ENCODE assay signal across 27 cellular contexts in the genomic region with DNA sequence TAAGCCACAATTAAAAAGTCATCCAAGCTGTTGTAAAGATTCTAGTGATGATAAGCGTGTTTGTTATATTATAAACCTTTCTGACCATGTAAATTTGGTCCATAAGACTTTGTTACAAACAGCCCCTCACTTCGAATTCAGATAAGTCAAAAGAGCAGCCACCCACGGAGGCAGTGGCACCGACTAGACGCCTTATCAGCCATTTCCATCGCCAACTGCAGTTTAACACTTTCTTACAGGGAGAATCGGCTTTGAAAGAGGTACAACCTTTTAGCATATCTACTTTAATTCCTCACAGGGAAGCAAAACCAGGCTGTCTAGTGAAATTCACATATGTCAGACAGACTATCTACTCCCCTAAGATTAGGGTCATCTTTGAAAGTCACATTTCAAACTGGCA. TPM values are rescaled to one million over a fixed set of nuclear protein-coding genes. Genes with fewer than 3 reads are reported as not detected.
"Had no signal": no experiment of that assay in that cellular context is flagged by ENCODE, and none has a peak within 500 bp of the region (broad histone marks: within the 10 kb centered on the region; RNA-seq: fewer than 3 reads in every experiment).

No MANE protein-coding gene starts in this region.

- H3K27ac ChIP-seq: heart left ventricle, testis, tibial nerve, upper lobe of right lung, vagina had no signal

- H3K36me3 ChIP-seq: heart left ventricle, tibial nerve, upper lobe of right lung, vagina had no signal

- FAIRE-seq: frontal cortex, islet of Langerhans had no signal

- H3K4me3 ChIP-seq: heart left ventricle, testis, tibial nerve, upper lobe of right lung, vagina had no signal

- ATAC-seq: esophagus mucosa; heart left ventricle; naive thymus-derived CD8-positive, alpha-beta T cell; sciatic nerve; stimulated activated naive B cell treated with anti-CD40 and anti-IgM and Interleukin-4, amounts not matched to agents 10 μg/mL and 1 μg/mL and 100 μg/mL, for 72 hours; stimulated activated naive CD8-positive, alpha-beta T cell treated with anti-CD3 and anti-CD28 coated beads, Interleukin-15, amount 100 ng/mL, for 72 hours; upper lobe of right lung had no signal

- H3K9me3 ChIP-seq: heart left ventricle, testis, tibial nerve, upper lobe of right lung, vagina had no signal

- DNase-seq: dermis blood vessel endothelial cell; effector CD8-positive, alpha-beta T cell; heart left ventricle; hippocampal formation; kidney glomerular epithelial cell; naive thymus-derived CD8-positive, alpha-beta T cell; posterior cingulate gyrus; stimulated activated CD4-positive, alpha-beta T cell treated with anti-CD3 and anti-CD28 coated beads, Interleukin-2, amount 100 ng/mL, for 24 hours; stimulated activated CD4-positive, alpha-beta T cell treated with anti-CD3 and anti-CD28 coated beads, Interleukin-4, amount 100 ng/mL, for 4 hours; stimulated activated naive B cell treated with anti-CD40 and anti-IgM and Interleukin-4, amounts not matched to agents 10 μg/mL and 1 μg/mL and 100 μg/mL, for 72 hours; stimulated activated naive CD8-positive, alpha-beta T cell treated with anti-CD3 and anti-CD28 coated beads, Interleukin-15, amount 100 ng/mL, for 72 hours; testis; upper lobe of right lung had no signal

- H3K27me3 ChIP-seq: testis, tibial nerve, vagina had no signal

- H3K4me1 ChIP-seq: heart left ventricle, testis, upper lobe of right lung, vagina had no signal

RNA-seq across cellular contexts. Expression of gene SOX21, which starts 47.5 kb away (rescaled TPM):
- total RNA-seq: dermis blood vessel endothelial cell; fibroblast of lung; glomerular endothelial cell; heart left ventricle; liver; mesenteric fat pad; mononuclear cell; naive thymus-derived CD8-positive, alpha-beta T cell; osteocyte; sciatic nerve; skeletal muscle tissue; subcutaneous adipose tissue; tibial nerve had no signal
- polyA plus RNA-seq: fibroblast of lung; heart left ventricle; liver; naive thymus-derived CD8-positive, alpha-beta T cell had no signal
